In the genomic region with DNA sequence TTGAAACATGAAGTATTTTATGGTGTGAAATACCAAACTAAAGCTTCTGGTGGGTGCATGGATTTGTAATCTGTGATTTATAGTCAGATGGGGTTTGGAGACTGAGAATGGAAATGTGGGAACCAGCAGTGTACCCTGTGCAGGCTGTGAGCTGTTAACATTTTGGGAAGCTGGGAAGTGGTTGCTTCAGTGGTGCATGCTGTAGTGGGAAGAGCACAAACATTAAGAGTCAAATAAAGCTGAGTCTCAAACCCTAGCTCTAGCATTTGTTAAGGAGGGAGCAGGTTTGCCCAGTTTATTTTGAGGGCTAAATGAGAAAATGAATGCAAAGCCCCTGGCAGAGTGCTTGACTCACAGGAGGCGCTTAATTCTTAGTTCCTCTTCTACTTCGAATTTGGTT, we compare ENCODE assay signal across 35 cellular contexts.
"Had no signal": no experiment of that assay in that cellular context is flagged by ENCODE, and none has a peak within 500 bp of the region (broad histone marks: within the 10 kb centered on the region; RNA-seq: fewer than 3 reads in every experiment).

No MANE protein-coding gene starts in this region.

- DNase-seq: activated CD4-positive, alpha-beta memory T cell treated with anti-CD3 and anti-CD28 coated beads for 36 hours; activated CD4-positive, alpha-beta T cell treated with anti-CD3 and anti-CD28 coated beads, Interleukin-2, amount 10 ng/mL, durations not matched to agents 24 days and 14 days; activated CD4-positive, CD25-positive, alpha-beta regulatory T cell treated with anti-CD3 and anti-CD28 coated beads, Interleukin-2, amount 50 U/mL, for 72 hours; activated CD8-positive, alpha-beta memory T cell treated with anti-CD3 and anti-CD28 coated beads, Interleukin-2, amount 50 U/mL, for 4 hours; activated effector memory CD4-positive, alpha-beta T cell treated with anti-CD3 and anti-CD28 coated beads, Interleukin-2, amount 50 U/mL, for 16 hours; activated naive CD4-positive, alpha-beta T cell treated with anti-CD3 and anti-CD28 coated beads for 36 hours; activated naive CD8-positive, alpha-beta T cell treated with anti-CD3 and anti-CD28 coated beads for 36 hours; activated T-cell treated with anti-CD3 and anti-CD28 coated beads, Interleukin-2, amount 50 U/mL, for 1 hour; adrenal gland; aorta; cerebellar nuclear complex; colonic mucosa; effector CD8-positive, alpha-beta T cell; immature natural killer cell; kidney; left colon; mammary epithelial cell; naive thymus-derived CD4-positive, alpha-beta T cell; posterior cingulate gyrus; stimulated activated CD4-positive, alpha-beta T cell treated with anti-CD3 and anti-CD28 coated beads, Interleukin-12 subunit alpha, Interleukin-12 subunit beta, amount 100 ng/mL, for 4 hours; stimulated activated CD4-positive, alpha-beta T cell treated with anti-CD3 and anti-CD28 coated beads, Interleukin-4, amount 100 ng/mL, for 1 hour; trophoblast cell; WERI-Rb-1 had no signal

- H3K27me3 Mint-ChIP-seq: activated CD4-positive, alpha-beta memory T cell treated with anti-CD3 and anti-CD28 coated beads for 36 hours; activated CD4-positive, alpha-beta T cell treated with anti-CD3 and anti-CD28 coated beads, Interleukin-2, amount 10 ng/mL, durations not matched to agents 24 days and 14 days; activated naive CD8-positive, alpha-beta T cell treated with anti-CD3 and anti-CD28 coated beads for 36 hours; naive thymus-derived CD4-positive, alpha-beta T cell; stimulated activated naive CD8-positive, alpha-beta T cell treated with anti-CD3 and anti-CD28 coated beads, Interleukin-15, Interleukin-2, amounts not matched to agents 100 ng/mL and 50 ng/mL, for 24 hours had no signal

- H3K27me3 ChIP-seq: adrenal gland, cardiac muscle cell, colonic mucosa, gastroesophageal sphincter, hepatocyte had no signal

- H3K4me1 ChIP-seq: colonic mucosa had no signal

- H3K9me3 Mint-ChIP-seq: activated CD4-positive, alpha-beta T cell treated with anti-CD3 and anti-CD28 coated beads, Interleukin-2, amount 10 ng/mL, durations not matched to agents 24 days and 14 days; brain; immature natural killer cell; neural crest cell; stimulated activated naive CD8-positive, alpha-beta T cell treated with anti-CD3 and anti-CD28 coated beads, Interleukin-15, Interleukin-2, amounts not matched to agents 100 ng/mL and 50 ng/mL, for 24 hours had no signal

- H3K27ac ChIP-seq: adrenal gland, cardiac muscle cell, colonic mucosa, gastroesophageal sphincter, hepatocyte, skin epidermis, thoracic aorta, WERI-Rb-1 had no signal

- H3K4me3 Mint-ChIP-seq: activated CD4-positive, alpha-beta memory T cell treated with anti-CD3 and anti-CD28 coated beads for 36 hours; activated CD4-positive, alpha-beta T cell treated with anti-CD3 and anti-CD28 coated beads, Interleukin-2, amount 10 ng/mL, durations not matched to agents 24 days and 14 days; activated naive CD4-positive, alpha-beta T cell treated with anti-CD3 and anti-CD28 coated beads for 36 hours; activated naive CD8-positive, alpha-beta T cell treated with anti-CD3 and anti-CD28 coated beads for 36 hours; activated T-helper 1 cell treated with anti-CD3 and anti-CD28 coated beads, Interleukin-12 subunit alpha, Interleukin-12 subunit beta, Interleukin-2, Interleukin-4 antibody, amounts not matched to agents 30 ng/mL and 10 ng/mL and 1 ng/mL, durations not matched to agents 14 hours and 24 hours and 36 hours; brain; immature natural killer cell; naive thymus-derived CD4-positive, alpha-beta T cell; neural crest cell; stimulated activated naive CD8-positive, alpha-beta T cell treated with anti-CD3 and anti-CD28 coated beads, Interleukin-15, Interleukin-2, amounts not matched to agents 100 ng/mL and 50 ng/mL, for 24 hours had no signal

- H3K36me3 ChIP-seq: adrenal gland, cardiac muscle cell, colonic mucosa, gastroesophageal sphincter, thoracic aorta, WERI-Rb-1 had no signal

- H3K9me3 ChIP-seq: adrenal gland, colonic mucosa, gastroesophageal sphincter, thoracic aorta had no signal

- H3K4me3 ChIP-seq: adrenal gland, cardiac muscle cell, colonic mucosa, gastroesophageal sphincter, hepatocyte, skin epidermis, thoracic aorta had no signal

- H2AFZ ChIP-seq: hepatocyte had no signal

- ATAC-seq: gastroesophageal sphincter; left colon; naive thymus-derived CD4-positive, alpha-beta T cell; sciatic nerve had no signal

- FAIRE-seq: kidney, TTC549, urothelium cell line had no signal

- H3K36me3 Mint-ChIP-seq: brain, immature natural killer cell had no signal

- H3K27ac Mint-ChIP-seq: activated CD4-positive, alpha-beta memory T cell treated with anti-CD3 and anti-CD28 coated beads for 36 hours; activated CD4-positive, alpha-beta T cell treated with anti-CD3 and anti-CD28 coated beads, Interleukin-2, amount 10 ng/mL, durations not matched to agents 24 days and 14 days; activated naive CD4-positive, alpha-beta T cell treated with anti-CD3 and anti-CD28 coated beads for 36 hours; activated naive CD8-positive, alpha-beta T cell treated with anti-CD3 and anti-CD28 coated beads for 36 hours; activated T-helper 1 cell treated with anti-CD3 and anti-CD28 coated beads, Interleukin-12 subunit alpha, Interleukin-12 subunit beta, Interleukin-2, Interleukin-4 antibody, amounts not matched to agents 30 ng/mL and 10 ng/mL and 1 ng/mL, durations not matched to agents 14 hours and 24 hours and 36 hours; immature natural killer cell; stimulated activated naive CD8-positive, alpha-beta T cell treated with anti-CD3 and anti-CD28 coated beads, Interleukin-15, Interleukin-2, amounts not matched to agents 100 ng/mL and 50 ng/mL, for 24 hours had no signal
